In genomic region chr7:45818763-45819162, GRCh38 we compare ENCODE assay signal across 6 cellular contexts. TPM values are rescaled to one million over a fixed set of nuclear protein-coding genes. Genes with fewer than 3 reads are reported as not detected.
"Had no signal": no experiment of that assay in that cellular context is flagged by ENCODE, and none has a peak within 500 bp of the region (broad histone marks: within the 10 kb centered on the region; RNA-seq: fewer than 3 reads in every experiment).

No MANE protein-coding gene starts in this region.

RNA-seq across cellular contexts. Expression of gene CCDC201, which starts 54.1 kb away (rescaled TPM):
- total RNA-seq: GM23248, GM23338, H1, H7, H9, HFFc6 had no signal
- polyA plus RNA-seq: GM23248, GM23338, H1 had no signal
